Comparison of ENCODE assay signal across 30 cellular contexts in genomic region chr1:187714501-187714900, GRCh38.
"Had no signal": no experiment of that assay in that cellular context is flagged by ENCODE, and none has a peak within 500 bp of the region (broad histone marks: within the 10 kb centered on the region; RNA-seq: fewer than 3 reads in every experiment).

No MANE protein-coding gene starts in this region.

- H3K4me1 ChIP-seq: esophagus squamous epithelium had no signal

- H3K27ac ChIP-seq: brain microvascular endothelial cell, epithelial cell of prostate, esophagus squamous epithelium, WERI-Rb-1 had no signal

- DNase-seq: activated B cell treated with CpG ODN at 0.5 μM for 24 hours; activated CD4-positive, alpha-beta T cell treated with anti-CD3 and anti-CD28 coated beads for 48 hours; activated CD4-positive, alpha-beta T cell treated with anti-CD3 and anti-CD28 coated beads, Interleukin-2, amount 50 U/mL, for 1 hour; activated CD4-positive, alpha-beta T cell treated with anti-CD3 and anti-CD28 coated beads, Interleukin-2, amount 50 U/mL, for 48 hours; activated CD8-positive, alpha-beta memory T cell treated with anti-CD3 and anti-CD28 coated beads for 24 hours; activated CD8-positive, alpha-beta T cell treated with anti-CD3 and anti-CD28 coated beads for 36 hours; activated effector memory CD4-positive, alpha-beta T cell treated with Interleukin-2 at 50 U/mL for 16 hours; activated gamma-delta T cell treated with Interleukin-2 at 50 U/mL for 16 hours; activated naive CD4-positive, alpha-beta T cell treated with anti-CD3 and anti-CD28 coated beads, Interleukin-2, amount 50 U/mL, for 16 hours; activated naive CD4-positive, alpha-beta T cell treated with Interleukin-2 at 50 U/mL for 16 hours; activated T-cell treated with anti-CD3 and anti-CD28 coated beads, Interleukin-2, amount 50 U/mL, for 4 hours; amniotic stem cell; anterior cingulate cortex; brain microvascular endothelial cell; caudate nucleus; cortex of kidney; dermis blood vessel endothelial cell; effector CD4-positive, alpha-beta T cell; effector memory CD8-positive, alpha-beta T cell; esophagus squamous epithelium; foreskin fibroblast; head of caudate nucleus; T-helper 2 cell; WERI-Rb-1 had no signal

- H3K36me3 ChIP-seq: brain microvascular endothelial cell, esophagus squamous epithelium, WERI-Rb-1 had no signal

- ATAC-seq: activated CD4-positive, CD25-positive, alpha-beta regulatory T cell treated with anti-CD3 and anti-CD28 coated beads, Interleukin-2, amount 50 U/mL, for 24 hours; activated CD8-positive, alpha-beta T cell treated with anti-CD3 and anti-CD28 coated beads for 36 hours; activated T-cell treated with anti-CD3 and anti-CD28 coated beads, Interleukin-2, amount 50 U/mL, for 4 hours; activated T-helper 17 cell treated with anti-CD3 and anti-CD28 coated beads, Interleukin-2, amount 50 U/mL, for 72 hours; effector memory CD8-positive, alpha-beta T cell had no signal

- H3K9me3 ChIP-seq: esophagus squamous epithelium had no signal

- H3K27me3 ChIP-seq: brain microvascular endothelial cell, esophagus squamous epithelium had no signal

- H3K4me3 ChIP-seq: esophagus squamous epithelium had no signal

- FAIRE-seq: astrocyte, colon, frontal cortex had no signal
